23 cellular contexts compared by ENCODE assay signal in genomic region chr3:46483799-46484198, GRCh38. TPM values are rescaled to one million over a fixed set of nuclear protein-coding genes. Genes with fewer than 3 reads are reported as not detected.
DNase-seq lines count a peak whose midpoint lies in the region; ATAC-seq, FAIRE-seq and TF ChIP-seq lines count a peak whose summit lies in the region.
"Had no signal": no experiment of that assay in that cellular context is flagged by ENCODE, and none has a peak within 500 bp of the region (broad histone marks: within the 10 kb centered on the region; RNA-seq: fewer than 3 reads in every experiment).

No MANE protein-coding gene starts in this region.

- H3K4me2 ChIP-seq in astrocyte (ENCODE audit: low read length): no peak overlapping the region
- H3K4me2 ChIP-seq in hepatocyte: no peak overlapping the region

- H3K27me3 Mint-ChIP-seq in astrocyte (ENCODE audit: low read depth, unreplicated experiment): peaks cover 11% of the 10 kb centered on the region

- H3K9me3 Mint-ChIP-seq in astrocyte (ENCODE audit: unreplicated experiment): no peaks in the 10 kb centered on the region

- H3K27ac Mint-ChIP-seq in astrocyte (ENCODE audit: unreplicated experiment): peak overlapping the region; percentile 47

- FAIRE-seq in astrocyte (lab: Jason Lieb, UNC): no peak
- FAIRE-seq: GM12892 had no signal

- no peak for ATAC-seq in HG03196 (IDR thresholded peaks at IDR 0.05; ENCODE audit: unreplicated experiment)

- WGBS in hepatocyte (ENCODE audit: low lambda C conversion rate, missing lambda C conversion rate): 90% methylated on average over 3 of the region's 3 CpGs

- no peaks in the 10 kb centered on the region for H3K9me3 ChIP-seq in astrocyte (ENCODE audit: insufficient read depth, low read depth, low read length)
- no peaks in the 10 kb centered on the region for H3K9me3 ChIP-seq in hepatocyte (ENCODE audit: low read depth)
- H3K9me3 ChIP-seq: HAP-1, SJSA1 had no signal

- DNase-seq in NCI-H146 (lab: John Stamatoyannopoulos, UW) (peak; percentile 4), NCI-H146 treated with DMSO at 0.1 percent for 48 hours (lab: John Stamatoyannopoulos, UW; ENCODE audit: unreplicated experiment) (no peak), astrocyte (ENCODE audit: low read depth) (no peak), hepatocyte (ENCODE audit: low spot score) (peak; percentile 1), LoVo (ENCODE audit: low spot score) (no peak)
- DNase-seq in activated CD4-positive, alpha-beta T cell treated with anti-CD3 and anti-CD28 coated beads for 1 hour: no peak
- DNase-seq: COR-L47; KBM-7; NCI-H1105 treated with DMSO at 0.1 percent for 48 hours; NCI-H2029; NCI-H524; NK-92 treated with Interleukin-12 subunit alpha and Interleukin-12 subunit beta, amount 100 ng/mL, for 24 hours; OCI-M1 had no signal

- no peak overlapping the region for H3K4me3 ChIP-seq in astrocyte (ENCODE audit: insufficient read depth, low read depth, low read length)
- no peak overlapping the region for H3K4me3 ChIP-seq in hepatocyte
- H3K4me3 ChIP-seq: HAP-1, SJSA1 had no signal

- no peaks in the 10 kb centered on the region for H4K20me1 ChIP-seq in astrocyte (ENCODE audit: insufficient read depth, low read length)
- H4K20me1 ChIP-seq in hepatocyte (ENCODE audit: insufficient read depth, poor library complexity, severe bottlenecking): no peaks in the 10 kb centered on the region

- no peaks in the 10 kb centered on the region for H3K27me3 ChIP-seq in astrocyte (ENCODE audit: insufficient read depth, low read length)
- no peaks in the 10 kb centered on the region for H3K27me3 ChIP-seq in hepatocyte
- H3K27me3 ChIP-seq: SJSA1 had no signal

- peaks cover 16% of the 10 kb centered on the region for H3K4me1 Mint-ChIP-seq in astrocyte (ENCODE audit: low read depth, unreplicated experiment)

- no peak overlapping the region for H3K4me3 Mint-ChIP-seq in astrocyte (ENCODE audit: unreplicated experiment)

- H3K27ac ChIP-seq in astrocyte (ENCODE audit: low read depth, low read length) (no peak overlapping the region), hepatocyte (no peak overlapping the region)
- H3K27ac ChIP-seq: C4-2B, HL-60, RWPE1 had no signal

- H3K36me3 ChIP-seq in astrocyte (ENCODE audit: insufficient read depth, low read length) (no peaks in the 10 kb centered on the region), hepatocyte (replicated peaks; ENCODE audit: insufficient read depth, low read depth) (no peaks in the 10 kb centered on the region)
- H3K36me3 ChIP-seq: HAP-1, SJSA1 had no signal

- H3K79me2 ChIP-seq in astrocyte (ENCODE audit: insufficient read depth, low read length) (no peaks in the 10 kb centered on the region), hepatocyte (no peaks in the 10 kb centered on the region)

- no peaks in the 10 kb centered on the region for H3K9me2 ChIP-seq in hepatocyte (replicated peaks; ENCODE audit: insufficient read depth)

- H3K9ac ChIP-seq in astrocyte (ENCODE audit: low read length): no peak overlapping the region

- H3K36me3 Mint-ChIP-seq in astrocyte (ENCODE audit: low read depth, unreplicated experiment): no peaks in the 10 kb centered on the region

- TF ChIP-seq CTCF in GM12873 (IDR thresholded peaks at IDR 0.05; ENCODE audit: insufficient read depth, low read depth, low read length, missing control alignments): peak; percentile 18
- TF ChIP-seq CTCF in astrocyte (IDR thresholded peaks at IDR 0.05; ENCODE audit: insufficient read depth, low read depth, low read length): no peak
- TF ChIP-seq CTCF in hepatocyte (IDR thresholded peaks at IDR 0.05; ENCODE audit: poor library complexity): no peak

- no peak overlapping the region for H2AFZ ChIP-seq in astrocyte (ENCODE audit: low read depth, low read length)
- no peak overlapping the region for H2AFZ ChIP-seq in hepatocyte

- H3K4me1 ChIP-seq in astrocyte (ENCODE audit: insufficient read depth, low read length): peaks cover 9% of the 10 kb centered on the region
- H3K4me1 ChIP-seq in hepatocyte (ENCODE audit: insufficient read depth): peaks cover 12% of the 10 kb centered on the region

RNA-seq across cellular contexts. Expression of gene RTP3, which starts 14.0 kb away (rescaled TPM):
- total RNA-seq in astrocyte (not detected in 2 replicates), hepatocyte (0.64 and 2.0 TPM in 2 replicates)
- polyA plus RNA-seq in hepatocyte: 0.57 and 1.8 TPM in 2 replicates
- total RNA-seq: A172, MCF 10A, SJSA1 had no signal

RNA-seq across cellular contexts. Expression of gene LTF, which starts 19.1 kb away (rescaled TPM):
- total RNA-seq in astrocyte: not detected in 2 replicates
- 0.40 and 1.8 TPM in 2 replicates for total RNA-seq in hepatocyte
- polyA plus RNA-seq in hepatocyte: 0.27 TPM in 1 of 2 replicates, not detected in the other
- total RNA-seq: A172, MCF 10A had no signal

Comparison
In these comparisons a context has a peak if more than half of its experiments do, and no peak if none do; other contexts are left out.
1. DNase-seq: peak in NCI-H146 (single experiment) and hepatocyte (single experiment); none in NCI-H146 treated with DMSO at 0.1 percent for 48 hours (single experiment), astrocyte (single experiment), LoVo (single experiment) and activated CD4-positive, alpha-beta T cell treated with anti-CD3 and anti-CD28 coated beads for 1 hour (single experiment).